Comparison of ENCODE assay signal across 8 cellular contexts in the genomic region with DNA sequence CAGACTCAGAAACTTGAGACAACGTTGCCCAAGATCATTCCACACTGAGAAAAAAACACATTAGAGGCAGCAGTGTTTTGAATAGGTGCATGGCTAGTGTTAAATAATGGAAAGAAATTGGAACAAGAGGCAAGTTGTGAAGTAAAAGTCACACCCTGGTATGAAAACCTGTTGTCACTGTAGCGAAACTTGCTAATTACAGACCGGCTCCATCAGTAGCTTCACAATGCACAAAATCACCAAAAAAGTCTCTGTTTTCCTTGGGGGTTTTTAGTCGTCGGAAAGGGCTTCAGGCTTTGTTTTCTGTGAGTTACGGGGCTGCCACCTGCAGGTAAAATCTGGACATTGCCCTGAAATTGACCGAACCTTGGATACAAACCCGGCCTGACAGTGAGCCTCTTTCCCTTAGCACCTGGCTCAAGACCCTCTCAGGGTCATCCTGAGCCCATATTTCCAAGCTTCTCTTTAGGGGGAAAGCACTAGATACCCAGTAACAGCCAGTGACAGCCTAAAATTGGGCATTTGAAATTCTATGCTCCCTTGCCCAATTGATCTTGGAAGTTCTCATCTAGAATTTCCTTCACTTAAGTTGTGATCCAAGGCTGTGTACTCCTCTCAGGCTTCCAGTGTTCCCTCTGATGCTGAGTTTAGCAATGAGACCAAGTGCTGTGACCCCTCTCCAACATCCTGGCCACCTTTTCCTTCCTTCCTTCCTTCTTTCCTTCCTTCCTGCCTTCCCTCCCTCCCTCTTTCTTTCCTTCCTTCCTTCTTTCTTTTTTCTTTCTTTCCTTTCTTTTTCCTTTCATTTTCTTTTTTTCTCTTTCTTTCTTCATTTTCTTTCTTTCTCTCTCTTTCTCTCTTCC. TPM values are rescaled to one million over a fixed set of nuclear protein-coding genes. Genes with fewer than 3 reads are reported as not detected.
DNase-seq lines count a peak whose midpoint lies in the region; ATAC-seq and TF ChIP-seq lines count a peak whose summit lies in the region.

No MANE protein-coding gene starts in this region.

- H3K9me3 Mint-ChIP-seq in progenitor cell of endocrine pancreas (ENCODE audit: low read depth) = no peaks in the 10 kb centered on the region

- H3K27me3 Mint-ChIP-seq in progenitor cell of endocrine pancreas = peaks cover 7% of the 10 kb centered on the region

- no peak overlapping the region for H3K27ac ChIP-seq in ACC112 (ENCODE audit: low read depth, low read length)
- no peak overlapping the region for H3K27ac ChIP-seq in SK-N-MC
- H3K27ac ChIP-seq in cardiac muscle cell = no peak overlapping the region
- H3K27ac ChIP-seq in vagina = no peak overlapping the region

- H3K27me3 ChIP-seq in ACC112 (ENCODE audit: insufficient read depth, low read length) = peaks cover 3% of the 10 kb centered on the region; the same call in 1 of the 2 replicates
- H3K27me3 ChIP-seq in cardiac muscle cell = no peaks in the 10 kb centered on the region
- no peaks in the 10 kb centered on the region for H3K27me3 ChIP-seq in vagina

- TF ChIP-seq POLR2A in NB4 (IDR thresholded peaks at IDR 0.05; ENCODE audit: extremely low read depth, insufficient read length) (no peak), vagina (IDR thresholded peaks at IDR 0.05) (no peak)

- no peaks in the 10 kb centered on the region for H3K36me3 Mint-ChIP-seq in progenitor cell of endocrine pancreas (ENCODE audit: insufficient read depth)

- peak; percentile 83 for DNase-seq in NB4 (ENCODE audit: low read depth)
- no peak for DNase-seq in SK-N-MC (ENCODE audit: low read depth, low spot score)
- peak; percentile 72 for DNase-seq in activated naive CD4-positive, alpha-beta T cell treated with anti-CD3 and anti-CD28 coated beads, Interleukin-2, amount 50 U/mL, for 16 hours
- DNase-seq in cardiac muscle cell (ENCODE audit: low read depth in 1 of 2, low spot score in 1 of 2) = peak; percentile 72 to 76
- DNase-seq in progenitor cell of endocrine pancreas (ENCODE audit: low spot score, unreplicated experiment) = peak; percentile 51
- DNase-seq in vagina (ENCODE audit: extremely low spot score in 2 of 2) = no peak

- peak overlapping the region; percentile 57 for H3K27ac Mint-ChIP-seq in progenitor cell of endocrine pancreas

- H3K4me1 ChIP-seq in ACC112 (ENCODE audit: control insufficient read depth, insufficient read depth, low read length, unreplicated experiment) = no peaks in the 10 kb centered on the region
- peaks cover 9% of the 10 kb centered on the region for H3K4me1 ChIP-seq in cardiac muscle cell (ENCODE audit: low read depth)
- peaks cover 8% of the 10 kb centered on the region for H3K4me1 ChIP-seq in vagina

- TF ChIP-seq CTCF in NB4 (IDR thresholded peaks at IDR 0.05; ENCODE audit: low read depth, low read length) (peak; percentile 68), cardiac muscle cell (IDR thresholded peaks at IDR 0.05; ENCODE audit: low read depth, low read length) (peak; percentile 72), progenitor cell of endocrine pancreas (IDR thresholded peaks at IDR 0.05; ENCODE audit: unreplicated experiment) (peak; percentile 90), vagina (IDR thresholded peaks at IDR 0.05) (peak; percentile 72 to 83 (median 75))

- H3K9me3 ChIP-seq in SK-N-MC (ENCODE audit: low read depth, low read length) (no peaks in the 10 kb centered on the region), cardiac muscle cell (ENCODE audit: low read depth) (no peaks in the 10 kb centered on the region), vagina (no peaks in the 10 kb centered on the region)

- peak overlapping the region; percentile 50; the same call in 1 of the 2 replicates for H3K4me3 ChIP-seq in ACC112 (ENCODE audit: low read depth, low read length)
- no peak overlapping the region for H3K4me3 ChIP-seq in NB4 (ENCODE audit: low read depth, low read length)
- peak overlapping the region; percentile 15; the same call in 1 of the 2 replicates for H3K4me3 ChIP-seq in SK-N-MC
- no peak overlapping the region for H3K4me3 ChIP-seq in cardiac muscle cell
- H3K4me3 ChIP-seq in vagina = no peak overlapping the region

- intact Hi-C loops in vagina (cut with DNase I) = loop anchor here (5.0 kb wide), 1 partner anchor 90 kb away; no protein-coding TSS in a partner anchor

- H3K9ac ChIP-seq in SK-N-MC (ENCODE audit: insufficient read length) = no peak overlapping the region

- peak overlapping the region; percentile 80 for H2AFZ ChIP-seq in ACC112 (ENCODE audit: low read length, unreplicated experiment)

- ATAC-seq in GM19035 (IDR thresholded peaks at IDR 0.05; ENCODE audit: unreplicated experiment) = peak; percentile 70

- H3K4me3 Mint-ChIP-seq in progenitor cell of endocrine pancreas (ENCODE audit: low read depth) = no peak overlapping the region

- peaks cover 5% of the 10 kb centered on the region for H3K4me1 Mint-ChIP-seq in progenitor cell of endocrine pancreas (ENCODE audit: low read depth)

- H3K79me2 ChIP-seq in ACC112 (ENCODE audit: control insufficient read depth, insufficient read depth, low read length, unreplicated experiment) = no peaks in the 10 kb centered on the region

- no peaks in the 10 kb centered on the region for H3K36me3 ChIP-seq in ACC112 (ENCODE audit: insufficient read depth, low read length)
- H3K36me3 ChIP-seq in SK-N-MC (ENCODE audit: insufficient read depth, low read length) = no peaks in the 10 kb centered on the region
- H3K36me3 ChIP-seq in cardiac muscle cell = no peaks in the 10 kb centered on the region
- H3K36me3 ChIP-seq in vagina = no peaks in the 10 kb centered on the region

RNA-seq across cellular contexts. Expression of a gene that starts 7.2 kb away (rescaled TPM):
- total RNA-seq in cardiac muscle cell (113 and 198 TPM in 2 replicates), progenitor cell of endocrine pancreas (84.8 and 87.5 TPM in 2 replicates), vagina (71.9 TPM)
- 115 and 132 TPM in 2 replicates for polyA plus RNA-seq in cardiac muscle cell

RNA-seq across cellular contexts. Expression of a gene that starts 43.7 kb away (rescaled TPM):
- total RNA-seq in cardiac muscle cell = 87.1 and 105 TPM in 2 replicates
- polyA plus RNA-seq in cardiac muscle cell = 74.2 and 93.5 TPM in 2 replicates
- 168 and 197 TPM in 2 replicates for total RNA-seq in progenitor cell of endocrine pancreas
- total RNA-seq in vagina = 43.2 TPM

Comparison
In these comparisons a context has a peak if more than half of its experiments do, and no peak if none do; other contexts are left out.
1. H3K4me3 ChIP-seq: peak in ACC112 (single experiment) and SK-N-MC (single experiment); none in NB4 (single experiment), cardiac muscle cell (single experiment) and vagina (0 of 2).
2. DNase-seq: peak in NB4 (single experiment), activated naive CD4-positive, alpha-beta T cell treated with anti-CD3 and anti-CD28 coated beads, Interleukin-2, amount 50 U/mL, for 16 hours (single experiment), cardiac muscle cell (2 of 2) and progenitor cell of endocrine pancreas (single experiment); none in SK-N-MC (single experiment) and vagina (0 of 2).
3. Peak in every context shown above with its lines, with median percentiles within 50 percentile points of each other: CTCF ChIP-seq.